ENCODE assay signal across 8 cellular contexts in genomic region chr1:28506907-28507246, GRCh38. TPM values are rescaled to one million over a fixed set of nuclear protein-coding genes. Genes with fewer than 3 reads are reported as not detected.
DNase-seq lines count a peak whose midpoint lies in the region; ATAC-seq and TF ChIP-seq lines count a peak whose summit lies in the region.

No MANE protein-coding gene starts in this region.

- CTCF ChIA-PET in CD4-positive, alpha-beta memory T cell (lab: Charles Lee; ENCODE audit: partially characterized antibody): interaction anchor here (0.7 to 2.2 kb wide), 6 partner anchors 8 to 258 kb away, joined by 3 to 7 read pairs (median 4); no protein-coding TSS in a partner anchor

- ATAC-seq in HG03039 (IDR thresholded peaks at IDR 0.05; ENCODE audit: unreplicated experiment): no peak
- no peak for ATAC-seq in HG03460 (IDR thresholded peaks at IDR 0.05; ENCODE audit: unreplicated experiment)

- peak overlapping the region; percentile 66 for H3K27ac ChIP-seq in CD4-positive, alpha-beta memory T cell (ENCODE audit: low read depth, low read length)
- H3K27ac ChIP-seq in endodermal cell (ENCODE audit: low read depth, low read length): peak overlapping the region; percentile 84

- peaks cover 36% of the 10 kb centered on the region for H3K36me3 ChIP-seq in CD4-positive, alpha-beta memory T cell (ENCODE audit: insufficient read depth, low read length)
- peaks cover 51% of the 10 kb centered on the region for H3K36me3 ChIP-seq in endodermal cell (ENCODE audit: control insufficient read depth, insufficient read depth, low read length)

- TF ChIP-seq POLR2A in NB4 (IDR thresholded peaks at IDR 0.05; ENCODE audit: extremely low read depth, insufficient read length): no peak

- H3K9me3 Mint-ChIP-seq in CD4-positive, alpha-beta memory T cell: peaks cover 0 to 4% (median 0%) of the 10 kb centered on the region in 8 donors
- H3K9me3 Mint-ChIP-seq in endodermal cell (peaks cover 2% of the 10 kb centered on the region), osteocyte (ENCODE audit: unreplicated experiment) (no peaks in the 10 kb centered on the region)

- peaks cover 35 to 56% of the 10 kb centered on the region in 2 donors for H3K36me3 Mint-ChIP-seq in CD4-positive, alpha-beta memory T cell
- H3K36me3 Mint-ChIP-seq in endodermal cell (ENCODE audit: low read depth): peaks cover 59% of the 10 kb centered on the region
- H3K36me3 Mint-ChIP-seq in osteocyte (ENCODE audit: unreplicated experiment): peaks cover 42% of the 10 kb centered on the region

- peaks cover 34 to 60% (median 44%) of the 10 kb centered on the region in 4 donors for H3K4me1 Mint-ChIP-seq in CD4-positive, alpha-beta memory T cell
- H3K4me1 Mint-ChIP-seq in endodermal cell (peaks cover 19% of the 10 kb centered on the region), osteocyte (ENCODE audit: unreplicated experiment) (peaks cover 42% of the 10 kb centered on the region)

- WGBS in endodermal cell (ENCODE audit: insufficient coverage in 1 of 2, insufficient read length in 1 of 2), 2 experiments: 0% methylated on average over 4 to 13 of the region's 14 CpGs

- no peak for TF ChIP-seq CTCF in NB4 (IDR thresholded peaks at IDR 0.05; ENCODE audit: low read depth, low read length)
- no peak for TF ChIP-seq CTCF in endodermal cell (conservative IDR thresholded peaks at IDR 0.05)
- no peak for TF ChIP-seq CTCF in osteocyte (IDR thresholded peaks at IDR 0.05)

- H3K4me3 ChIP-seq in CD4-positive, alpha-beta memory T cell (ENCODE audit: low read length in 2 of 2): peak overlapping the region; percentile 68 to 96
- H3K4me3 ChIP-seq in NB4 (ENCODE audit: low read depth, low read length): peak overlapping the region; percentile 92
- peak overlapping the region; percentile 93 for H3K4me3 ChIP-seq in endodermal cell (ENCODE audit: low read length)

- H3K4me3 Mint-ChIP-seq in CD4-positive, alpha-beta memory T cell: peak overlapping the region; percentile 94 to 100 (median 98)
- H3K4me3 Mint-ChIP-seq in endodermal cell: peak overlapping the region; percentile 99
- peak overlapping the region; percentile 97 for H3K4me3 Mint-ChIP-seq in osteocyte (ENCODE audit: unreplicated experiment)

- peaks cover 49% of the 10 kb centered on the region for H3K4me1 ChIP-seq in CD4-positive, alpha-beta memory T cell (ENCODE audit: insufficient read depth, low read length)
- no peaks in the 10 kb centered on the region for H3K4me1 ChIP-seq in endodermal cell (ENCODE audit: control insufficient read depth, insufficient read depth, low read length)

- H3K27ac Mint-ChIP-seq in CD4-positive, alpha-beta memory T cell: peak overlapping the region; percentile 96 to 99 (median 98)
- H3K27ac Mint-ChIP-seq in endodermal cell (peak overlapping the region; percentile 98), osteocyte (ENCODE audit: unreplicated experiment) (peak overlapping the region; percentile 96)

- DNase-seq in CD4-positive, alpha-beta memory T cell: no peak
- peak; percentile 33 for DNase-seq in NB4 (ENCODE audit: low read depth)
- no peak for DNase-seq in endodermal cell
- DNase-seq in osteocyte (ENCODE audit: extremely low spot score, unreplicated experiment): no peak
- no peak for DNase-seq in HCEC 1CT
- DNase-seq in activated CD4-positive, alpha-beta T cell treated with anti-CD3 and anti-CD28 coated beads for 48 hours: no peak

- H3K9me3 ChIP-seq in CD4-positive, alpha-beta memory T cell (ENCODE audit: control insufficient read depth in 1 of 2, low read length in 2 of 2): no peaks in the 10 kb centered on the region
- no peaks in the 10 kb centered on the region for H3K9me3 ChIP-seq in endodermal cell (ENCODE audit: control insufficient read depth, low read length)

- H3K27me3 ChIP-seq in CD4-positive, alpha-beta memory T cell (ENCODE audit: insufficient read depth, low read length): no peaks in the 10 kb centered on the region
- H3K27me3 ChIP-seq in endodermal cell (ENCODE audit: control insufficient read depth, insufficient read depth, low read length, poor library complexity, severe bottlenecking): no peaks in the 10 kb centered on the region

- no peaks in the 10 kb centered on the region for H3K27me3 Mint-ChIP-seq in CD4-positive, alpha-beta memory T cell
- H3K27me3 Mint-ChIP-seq in endodermal cell (ENCODE audit: insufficient read depth) (no peaks in the 10 kb centered on the region), osteocyte (ENCODE audit: unreplicated experiment) (no peaks in the 10 kb centered on the region)

- intact Hi-C loops in CD4-positive, alpha-beta memory T cell (cut with micrococcal nuclease): loop anchor here (1.0 to 5.0 kb wide), 7 partner anchors 11 to 380 kb away; partner anchors contain the start of genes PHACTR4 and TAF12

- H3K9ac ChIP-seq in endodermal cell (ENCODE audit: extremely low read depth, low read length, poor library complexity, severe bottlenecking): peak overlapping the region; percentile 99

- POLR2A ChIA-PET in CD4-positive, alpha-beta memory T cell (lab: Charles Lee; ENCODE audit: partially characterized antibody): interaction anchor here (0.6 to 10.8 kb wide), 17 partner anchors 9 to 675 kb away, joined by 3 to 234 read pairs (median 9); partner anchors contain the start of genes GMEB1, MED18, RNU11 and SRSF4

RNA-seq across cellular contexts. Expression of gene RCC1, which starts 1.0 kb away (rescaled TPM):
- total RNA-seq in CD4-positive, alpha-beta memory T cell: 10 to 100 TPM; 16.7 to 18.4 TPM
- 10 to 100 TPM in 1 of 2 donors, 1 to 10 TPM in 1; 7.8 to 11.7 TPM for polyA plus RNA-seq in CD4-positive, alpha-beta memory T cell
- total RNA-seq in endodermal cell (10 to 100 TPM; 55.4 to 65.3 TPM), osteocyte (22.9 and 25.0 TPM in 2 replicates)
- 48.1 TPM for polyA plus RNA-seq in endodermal cell (2013, experiment 1 of 2)
- polyA plus RNA-seq in endodermal cell (2013, experiment 2 of 2): 45.8 TPM

RNA-seq across cellular contexts. Expression of gene TRNAU1AP, which starts 46.0 kb away (rescaled TPM):
- total RNA-seq in CD4-positive, alpha-beta memory T cell: 10 to 100 TPM; 46.3 to 46.7 TPM
- 10 to 100 TPM; 25.8 to 30.7 TPM for polyA plus RNA-seq in CD4-positive, alpha-beta memory T cell
- total RNA-seq in endodermal cell: 10 to 100 TPM; 49.6 to 53.7 TPM
- polyA plus RNA-seq in endodermal cell (2013, experiment 1 of 2): 31.5 TPM
- 27.0 TPM for polyA plus RNA-seq in endodermal cell (2013, experiment 2 of 2)
- total RNA-seq in osteocyte: 21.2 and 23.3 TPM in 2 replicates
